In the genomic region with DNA sequence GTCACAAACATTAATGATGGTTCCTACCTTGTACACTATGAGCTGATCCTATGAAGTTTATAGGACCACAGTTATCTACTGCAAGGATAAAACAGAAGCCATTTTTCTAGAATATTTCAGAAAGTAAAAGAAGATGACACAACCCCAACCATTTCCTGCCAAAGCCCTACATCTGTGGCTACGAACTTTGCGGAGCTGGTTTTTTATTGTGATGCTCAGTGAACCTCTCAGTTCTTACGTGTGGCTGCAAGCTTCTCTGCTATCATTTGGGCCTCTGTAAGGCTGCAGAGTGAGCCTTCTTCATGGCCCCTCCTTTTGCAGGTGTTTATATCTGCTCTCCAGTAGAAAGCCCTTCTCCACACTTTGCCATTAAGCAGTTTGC, we compare ENCODE assay signal across 9 cellular contexts. TPM values are rescaled to one million over a fixed set of nuclear protein-coding genes. Genes with fewer than 3 reads are reported as not detected.
DNase-seq lines count a peak whose midpoint lies in the region; ATAC-seq and TF ChIP-seq lines count a peak whose summit lies in the region.
"Had no signal": no experiment of that assay in that cellular context is flagged by ENCODE, and none has a peak within 500 bp of the region (broad histone marks: within the 10 kb centered on the region; RNA-seq: fewer than 3 reads in every experiment).

No MANE protein-coding gene starts in this region.

- no peaks in the 10 kb centered on the region for H3K27me3 ChIP-seq in gastrocnemius medialis

- H3K9me3 ChIP-seq in T-helper 17 cell (ENCODE audit: control insufficient read depth, low read length, poor library complexity, severe bottlenecking), result no peaks in the 10 kb centered on the region
- no peaks in the 10 kb centered on the region for H3K9me3 ChIP-seq in gastrocnemius medialis

- TF ChIP-seq CTCF in GM12865 (IDR thresholded peaks at IDR 0.05; ENCODE audit: insufficient read depth, low read depth, low read length, missing control alignments), result no peak
- TF ChIP-seq CTCF in gastrocnemius medialis (IDR thresholded peaks at IDR 0.05 in 4 of 5, conservative IDR thresholded peaks at IDR 0.05 in 1 of 5), result no peak

- in situ Hi-C loops in gastrocnemius medialis (cut with MboI; ENCODE audit: low sequenced_read_pairs in 4 of 4), result no loop called here

- H3K4me1 Mint-ChIP-seq in T-helper 17 cell (peaks cover 57% of the 10 kb centered on the region), immature natural killer cell (peaks cover 76 to 88% of the 10 kb centered on the region in 2 donors)

- H3K27me3 Mint-ChIP-seq in T-helper 17 cell (no peaks in the 10 kb centered on the region), immature natural killer cell (ENCODE audit: low read depth in 3 of 3) (peaks cover 0 to 9% (median 4%) of the 10 kb centered on the region in 3 donors)

- H3K36me3 Mint-ChIP-seq in T-helper 17 cell (ENCODE audit: low read depth) (no peaks in the 10 kb centered on the region), immature natural killer cell (no peaks in the 10 kb centered on the region)

- H3K27ac ChIP-seq in gastrocnemius medialis, result no peak overlapping the region

- H3K9me3 Mint-ChIP-seq in immature natural killer cell, result no peaks in the 10 kb centered on the region

- H3K4me3 ChIP-seq in GM12865 (ENCODE audit: low read depth, low read length), result no peak overlapping the region
- no peak overlapping the region for H3K4me3 ChIP-seq in gastrocnemius medialis

- peak; percentile 56 for ATAC-seq in HG02623 (IDR thresholded peaks at IDR 0.05; ENCODE audit: unreplicated experiment)
- peak; percentile 93 for ATAC-seq in T-helper 17 cell
- no peak for ATAC-seq in gastrocnemius medialis

- peak overlapping the region; percentile 93 for H3K27ac Mint-ChIP-seq in T-helper 17 cell
- H3K27ac Mint-ChIP-seq in immature natural killer cell, result peak overlapping the region; percentile 92 to 100 (median 98)

- peak overlapping the region; percentile 69 for H3K4me3 Mint-ChIP-seq in T-helper 17 cell
- H3K4me3 Mint-ChIP-seq in immature natural killer cell, result peak overlapping the region; percentile 64 to 81 (median 76)

- intact Hi-C loops in gastrocnemius medialis (cut with DNase I; ENCODE audit: low total_unique reads), result no loop called here

- DNase-seq in GM12865 (ENCODE audit: low read depth) (peak; percentile 62), T-helper 17 cell (peak in 2 of 3 donors; percentile 19 to 45), immature natural killer cell (peak; percentile 77 to 83 (median 83)), NCI-H510A (lab: John Stamatoyannopoulos, UW) (no peak), NCI-H128 (lab: John Stamatoyannopoulos, UW; ENCODE audit: unreplicated experiment) (no peak), gastrocnemius medialis (no peak), foreskin melanocyte (no peak)
- DNase-seq: heart right ventricle had no signal

- H3K4me1 ChIP-seq in gastrocnemius medialis, result no peaks in the 10 kb centered on the region

- H3K36me3 ChIP-seq in gastrocnemius medialis, result no peaks in the 10 kb centered on the region
- H3K36me3 ChIP-seq: heart right ventricle had no signal

- no peak for TF ChIP-seq POLR2A in gastrocnemius medialis (IDR thresholded peaks at IDR 0.05)

RNA-seq across cellular contexts. Expression of a gene that starts 17.8 kb away (rescaled TPM):
- total RNA-seq in T-helper 17 cell (100 to 1,000 TPM; 269 to 340 TPM), gastrocnemius medialis (under 1 TPM in 2 of 4 donors, not detected in 2; 0.25 to 0.44 TPM)
- polyA plus RNA-seq in immature natural killer cell, result 100 to 1,000 TPM in 1 of 3 donors, 10 to 100 TPM in 2; 63.6 to 114 (median 84.4) TPM

Comparison
In these comparisons a context has a peak if more than half of its experiments do, and no peak if none do; other contexts are left out.
1. DNase-seq: peak in GM12865 (single experiment), T-helper 17 cell (2 of 3) and immature natural killer cell (3 of 3); none in NCI-H510A (single experiment), NCI-H128 (single experiment), gastrocnemius medialis (0 of 2) and foreskin melanocyte (single experiment).
2. ATAC-seq: peak in HG02623 (single experiment) and T-helper 17 cell (single experiment); none in gastrocnemius medialis (0 of 2).
3. RNA of a gene that starts 17.8 kb away (total RNA-seq): 269 to 340 TPM in T-helper 17 cell; 0.25 to 0.44 TPM in gastrocnemius medialis; every median in the first group is over 100 times any median in the second.